Comparison of ENCODE assay signal across 30 cellular contexts in the genomic region with DNA sequence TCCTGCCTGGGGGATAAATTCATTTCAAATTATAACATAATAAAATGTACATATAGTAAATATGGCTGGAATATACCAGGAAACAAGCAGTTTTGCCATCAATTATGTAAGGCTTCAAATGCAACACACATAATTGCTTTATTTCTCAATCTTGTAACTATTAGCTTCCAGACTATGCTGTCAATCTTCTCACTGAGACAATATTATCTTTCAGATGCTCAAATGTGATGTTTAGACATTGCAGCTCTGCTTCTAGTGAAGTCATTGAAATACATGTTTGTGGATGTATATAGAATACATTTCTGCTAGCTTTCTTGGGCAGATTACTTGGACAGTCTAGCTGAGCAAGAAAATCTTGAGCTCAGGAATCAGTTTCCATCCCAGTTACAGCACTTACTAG.
"Had no signal": no experiment of that assay in that cellular context is flagged by ENCODE, and none has a peak within 500 bp of the region (broad histone marks: within the 10 kb centered on the region; RNA-seq: fewer than 3 reads in every experiment).

No MANE protein-coding gene starts in this region.

- DNase-seq: activated effector memory CD4-positive, alpha-beta T cell treated with anti-CD3 and anti-CD28 coated beads, Interleukin-2, amount 50 U/mL, for 16 hours; activated effector memory CD4-positive, alpha-beta T cell treated with Interleukin-2 at 50 U/mL for 16 hours; activated gamma-delta T cell; activated gamma-delta T cell treated with Interleukin-2 at 50 U/mL for 16 hours; activated naive CD4-positive, alpha-beta T cell; activated naive CD4-positive, alpha-beta T cell treated with anti-CD3 and anti-CD28 coated beads for 36 hours; activated naive CD4-positive, alpha-beta T cell treated with anti-CD3 and anti-CD28 coated beads, Interleukin-2, amount 10 ng/mL, durations not matched to agents 7 days and 5 days; activated naive CD4-positive, alpha-beta T cell treated with anti-CD3 and anti-CD28 coated beads, Interleukin-2, amount 50 U/mL, for 16 hours; activated naive CD4-positive, alpha-beta T cell treated with Interleukin-2 at 50 U/mL for 16 hours; activated naive CD8-positive, alpha-beta T cell treated with anti-CD3 and anti-CD28 coated beads for 36 hours; activated naive CD8-positive, alpha-beta T cell treated with anti-CD3 and anti-CD28 coated beads, Interleukin-2, amount 10 ng/mL, durations not matched to agents 7 days and 5 days; activated naive CD8-positive, alpha-beta T cell treated with anti-CD3 and anti-CD28 coated beads, Interleukin-2, amount 50 U/mL, for 24 hours; activated T-cell treated with anti-CD3 and anti-CD28 coated beads, Interleukin-2, amount 50 U/mL, for 1 hour; activated T-cell treated with anti-CD3 and anti-CD28 coated beads, Interleukin-2, amount 50 U/mL, for 24 hours; activated T-cell treated with anti-CD3 and anti-CD28 coated beads, Interleukin-2, amount 50 U/mL, for 4 hours; activated T-cell treated with anti-CD3 and anti-CD28 coated beads, Interleukin-2, amount 50 U/mL, for 48 hours; activated T-cell treated with anti-CD3 and anti-CD28 coated beads, Interleukin-2, amount 50 U/mL, for 72 hours; adrenal gland; amniotic stem cell; amygdala; anterior cingulate cortex; aorta; body of pancreas; brain microvascular endothelial cell; caudate nucleus; central memory CD4-positive, alpha-beta T cell; cerebellar nuclear complex had no signal

- H3K36me3 ChIP-seq: adrenal gland, ascending aorta, brain microvascular endothelial cell, breast epithelium, cardiac muscle cell had no signal

- H3K27ac ChIP-seq: adrenal gland, ascending aorta, body of pancreas, brain microvascular endothelial cell, breast epithelium, cardiac muscle cell had no signal

- H3K4me3 ChIP-seq: adrenal gland, ascending aorta, body of pancreas, breast epithelium, cardiac muscle cell had no signal

- H3K9me3 ChIP-seq: adrenal gland, body of pancreas had no signal

- H3K27me3 ChIP-seq: adrenal gland, ascending aorta, body of pancreas, brain microvascular endothelial cell, breast epithelium, cardiac muscle cell had no signal
